In the genomic region with DNA sequence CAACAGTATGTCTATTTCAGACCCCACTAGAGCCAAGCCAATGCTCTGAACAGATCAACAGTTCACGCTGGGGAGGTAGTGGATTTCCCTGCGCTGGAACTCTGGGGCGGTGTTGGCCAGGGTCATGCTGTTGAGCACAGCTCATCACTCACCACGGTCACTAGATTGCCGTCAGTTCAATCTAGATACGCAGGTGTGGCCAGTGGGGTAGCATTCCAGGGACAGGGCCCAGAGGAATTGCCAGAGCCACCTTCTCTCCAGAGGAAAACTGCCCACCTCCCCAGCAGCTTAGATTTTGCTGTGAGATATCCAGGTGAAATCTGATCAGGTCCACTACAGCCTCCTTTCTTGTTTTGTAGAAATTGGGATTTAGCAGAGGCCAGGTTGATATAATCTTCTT, we compare ENCODE assay signal across 8 cellular contexts.
"Had no signal": no experiment of that assay in that cellular context is flagged by ENCODE, and none has a peak within 500 bp of the region (broad histone marks: within the 10 kb centered on the region; RNA-seq: fewer than 3 reads in every experiment).

No MANE protein-coding gene starts in this region.

- H3K4me1 ChIP-seq: HAP-1 had no signal

- H3K9me3 ChIP-seq: HAP-1 had no signal

- H3K4me3 ChIP-seq: GM23248, HAP-1 had no signal

- H3K27ac ChIP-seq: GM23248, HL-60 had no signal

- H2AFZ ChIP-seq: GM23248 had no signal

- ATAC-seq: HCT116, HepG2 had no signal

- H3K36me3 ChIP-seq: HAP-1 had no signal

- DNase-seq: GM23248, GOT3, H7, HFFc6 had no signal

- H3K9ac ChIP-seq: GM23248 had no signal
